13 cellular contexts compared by ENCODE assay signal in genomic region chr12:100184549-100184948, GRCh38.
"Had no signal": no experiment of that assay in that cellular context is flagged by ENCODE, and none has a peak within 500 bp of the region (broad histone marks: within the 10 kb centered on the region; RNA-seq: fewer than 3 reads in every experiment).

No MANE protein-coding gene starts in this region.

- H3K27me3 Mint-ChIP-seq: stimulated activated naive CD8-positive, alpha-beta T cell treated with anti-CD3 and anti-CD28 coated beads, Interleukin-15, Interleukin-2, amounts not matched to agents 100 ng/mL and 50 ng/mL, for 24 hours had no signal

- H3K9me3 Mint-ChIP-seq: nephron; stimulated activated naive CD8-positive, alpha-beta T cell treated with anti-CD3 and anti-CD28 coated beads, Interleukin-15, Interleukin-2, amounts not matched to agents 100 ng/mL and 50 ng/mL, for 24 hours had no signal

- H3K4me3 ChIP-seq: cardiac muscle cell, colonic mucosa, testis had no signal

- H3K27ac ChIP-seq: cardiac muscle cell, colonic mucosa, testis had no signal

- FAIRE-seq: astrocyte, kidney, urothelium cell line had no signal

- H3K27ac Mint-ChIP-seq: stimulated activated naive CD8-positive, alpha-beta T cell treated with anti-CD3 and anti-CD28 coated beads, Interleukin-15, Interleukin-2, amounts not matched to agents 100 ng/mL and 50 ng/mL, for 24 hours had no signal

- DNase-seq: activated CD4-positive, alpha-beta T cell treated with anti-CD3 and anti-CD28 coated beads, Interleukin-2, amount 50 U/mL, for 4 hours; activated T-cell treated with anti-CD3 and anti-CD28 coated beads, Interleukin-2, amount 50 U/mL, for 48 hours; colonic mucosa; kidney; left ventricle myocardium superior; mesenchymal stem cell; stimulated activated CD4-positive, alpha-beta T cell treated with anti-CD3 and anti-CD28 coated beads, Interleukin-4, amount 100 ng/mL, for 24 hours; testis had no signal

- H3K4me3 Mint-ChIP-seq: nephron; stimulated activated naive CD8-positive, alpha-beta T cell treated with anti-CD3 and anti-CD28 coated beads, Interleukin-15, Interleukin-2, amounts not matched to agents 100 ng/mL and 50 ng/mL, for 24 hours had no signal
